In genomic region chr14:24435192-24435810, GRCh38 we compare ENCODE assay signal across 15 cellular contexts. TPM values are rescaled to one million over a fixed set of nuclear protein-coding genes. Genes with fewer than 3 reads are reported as not detected.
DNase-seq lines count a peak whose midpoint lies in the region; ATAC-seq, FAIRE-seq and TF ChIP-seq lines count a peak whose summit lies in the region.
"Had no signal": no experiment of that assay in that cellular context is flagged by ENCODE, and none has a peak within 500 bp of the region (broad histone marks: within the 10 kb centered on the region; RNA-seq: fewer than 3 reads in every experiment).

No MANE protein-coding gene starts in this region.

- H4K20me1 ChIP-seq in osteoblast (ENCODE audit: insufficient read depth, low read length), result peaks cover 32% of the 10 kb centered on the region

- H3K36me3 ChIP-seq in osteoblast (ENCODE audit: insufficient read depth, low read length) (peaks cover 76% of the 10 kb centered on the region), HAP-1 (replicated peaks) (peaks cover 56% of the 10 kb centered on the region)

- POLR2A ChIA-PET in activated CD4-positive, alpha-beta T cell treated with anti-CD3 and anti-CD28 coated beads for 36 hours (lab: Charles Lee), result interaction anchor here (1.0 to 2.1 kb wide), 2 partner anchors 95 to 103 kb away, joined by 4 to 6 read pairs; partner anchors contain the start of gene RIPK3

- TF ChIP-seq CTCF in D721Med (IDR thresholded peaks at IDR 0.05; ENCODE audit: insufficient read depth, missing control alignments) (no peak), chondrocyte (IDR thresholded peaks at IDR 0.05) (no peak), osteoblast (IDR thresholded peaks at IDR 0.05; ENCODE audit: extremely low read depth, low read depth, low read length) (no peak)

- no peak overlapping the region for H3K4me2 ChIP-seq in osteoblast (ENCODE audit: insufficient read depth, low read length)

- peak overlapping the region; percentile 37 for H3K27ac ChIP-seq in osteoblast (ENCODE audit: low read depth, low read length)
- H3K27ac ChIP-seq: HL-60, SJCRH30 had no signal

- CTCF ChIA-PET in activated CD4-positive, alpha-beta T cell treated with anti-CD3 and anti-CD28 coated beads for 36 hours (lab: Charles Lee), result interaction anchor here (0.5 to 4.7 kb wide), 10 partner anchors 10 to 301 kb away, joined by 3 to 125 read pairs (median 12); partner anchors contain the start of genes ADCY4, DHRS1, NOP9 and RIPK3

- H3K4me1 ChIP-seq in osteoblast (ENCODE audit: insufficient read depth, low read length), result peaks cover 32% of the 10 kb centered on the region
- peaks cover 8% of the 10 kb centered on the region for H3K4me1 ChIP-seq in HAP-1

- H3K4me3 ChIP-seq in osteoblast (ENCODE audit: insufficient read depth, low read length) (no peak overlapping the region), HAP-1 (no peak overlapping the region)
- H3K4me3 ChIP-seq: SJCRH30 had no signal

- DNase-seq in activated CD4-positive, alpha-beta T cell treated with anti-CD3 and anti-CD28 coated beads for 36 hours, result no peak
- no peak for DNase-seq in activated CD4-positive, alpha-beta T cell treated with anti-CD3 and anti-CD28 coated beads for 48 hours
- DNase-seq in D721Med (ENCODE audit: insufficient read length, low spot score), result peak; percentile 1
- DNase-seq in chondrocyte (ENCODE audit: low spot score), result no peak
- DNase-seq in osteoblast (ENCODE audit: insufficient read length, low spot score, missing footprints), result no peak
- no peak for DNase-seq in RCC 7860 (ENCODE audit: low spot score)
- DNase-seq in HAP-1 (ENCODE audit: low spot score in 2 of 2), result no peak
- DNase-seq: GF-D8, Kasumi-1, NCI-H1436, NCI-H446, SJCRH30 had no signal

- H3K9me3 ChIP-seq in osteoblast (ENCODE audit: low read depth, low read length), result no peaks in the 10 kb centered on the region
- H3K9me3 ChIP-seq in HAP-1, result no peaks in the 10 kb centered on the region
- H3K9me3 ChIP-seq: SJCRH30 had no signal

- H3K4me3 Mint-ChIP-seq in activated CD4-positive, alpha-beta T cell treated with anti-CD3 and anti-CD28 coated beads for 36 hours, result no peak overlapping the region
- no peak overlapping the region for H3K4me3 Mint-ChIP-seq in chondrocyte (ENCODE audit: unreplicated experiment)

- no peaks in the 10 kb centered on the region for H3K27me3 Mint-ChIP-seq in activated CD4-positive, alpha-beta T cell treated with anti-CD3 and anti-CD28 coated beads for 36 hours
- H3K27me3 Mint-ChIP-seq in chondrocyte (ENCODE audit: low read depth), result no peaks in the 10 kb centered on the region

- peaks cover 41% of the 10 kb centered on the region for H3K79me2 ChIP-seq in osteoblast (ENCODE audit: insufficient read depth, low read length)

- H3K27me3 ChIP-seq in osteoblast (ENCODE audit: insufficient read depth, low read length) (no peaks in the 10 kb centered on the region), HAP-1 (ENCODE audit: low read depth) (no peaks in the 10 kb centered on the region)
- H3K27me3 ChIP-seq: SJCRH30 had no signal

- H3K4me1 Mint-ChIP-seq in activated CD4-positive, alpha-beta T cell treated with anti-CD3 and anti-CD28 coated beads for 36 hours, result peaks cover 47% of the 10 kb centered on the region
- peaks cover 42% of the 10 kb centered on the region for H3K4me1 Mint-ChIP-seq in chondrocyte (ENCODE audit: low read depth)

- in situ Hi-C loops in HAP-1 (cut with MboI; ENCODE audit: low sequenced_read_pairs), result no loop called here

- peaks cover 63% of the 10 kb centered on the region for H3K36me3 Mint-ChIP-seq in activated CD4-positive, alpha-beta T cell treated with anti-CD3 and anti-CD28 coated beads for 36 hours (ENCODE audit: low read depth)
- peaks cover 22% of the 10 kb centered on the region for H3K36me3 Mint-ChIP-seq in chondrocyte (ENCODE audit: low read depth)

- ATAC-seq in activated CD4-positive, alpha-beta T cell treated with anti-CD3 and anti-CD28 coated beads for 36 hours, result no peak
- no peak for ATAC-seq in GM18519 (IDR thresholded peaks at IDR 0.05; ENCODE audit: low FRiP score, unreplicated experiment)

- H3K9me3 Mint-ChIP-seq in activated CD4-positive, alpha-beta T cell treated with anti-CD3 and anti-CD28 coated beads for 36 hours (ENCODE audit: low read depth), result no peaks in the 10 kb centered on the region
- H3K9me3 Mint-ChIP-seq in chondrocyte (ENCODE audit: low read depth), result no peaks in the 10 kb centered on the region

- H2AFZ ChIP-seq in osteoblast (ENCODE audit: low read length), result no peak overlapping the region

- FAIRE-seq in D721Med (lab: Jason Lieb, UNC), result no peak
- no peak for FAIRE-seq in RCC 7860 (lab: Jason Lieb, UNC)
- FAIRE-seq: A204.1 had no signal

- intact Hi-C loops in activated CD4-positive, alpha-beta T cell treated with anti-CD3 and anti-CD28 coated beads for 36 hours (cut with DNase I, micrococcal nuclease), result no loop called here

- H3K27ac Mint-ChIP-seq in activated CD4-positive, alpha-beta T cell treated with anti-CD3 and anti-CD28 coated beads for 36 hours, result peak overlapping the region; percentile 2
- H3K27ac Mint-ChIP-seq in chondrocyte (ENCODE audit: unreplicated experiment), result peak overlapping the region; percentile 76

RNA-seq across cellular contexts. Expression of gene KHNYN, which starts 5.5 kb away (rescaled TPM):
- 10 to 100 TPM; 50.6 to 58.1 TPM for total RNA-seq in activated CD4-positive, alpha-beta T cell treated with anti-CD3 and anti-CD28 coated beads for 36 hours
- total RNA-seq in chondrocyte (44.4 to 53.8 TPM (median 53.7 TPM) in 3 replicates), osteoblast (58.6 and 62.5 TPM in 2 replicates)

RNA-seq across cellular contexts. Expression of gene CBLN3, which starts 5.8 kb away (rescaled TPM):
- 10 to 100 TPM; 11.6 to 12.2 TPM for total RNA-seq in activated CD4-positive, alpha-beta T cell treated with anti-CD3 and anti-CD28 coated beads for 36 hours
- total RNA-seq in chondrocyte, result 5.2 to 6.1 TPM (median 5.5 TPM) in 3 replicates
- total RNA-seq in osteoblast, result 3.5 and 4.0 TPM in 2 replicates

RNA-seq across cellular contexts. Expression of gene SDR39U1, which starts 7.3 kb away (rescaled TPM):
- total RNA-seq in activated CD4-positive, alpha-beta T cell treated with anti-CD3 and anti-CD28 coated beads for 36 hours, result 10 to 100 TPM; 40.9 to 47.8 TPM
- 34.6 to 52.9 TPM (median 35.3 TPM) in 3 replicates for total RNA-seq in chondrocyte
- total RNA-seq in osteoblast, result 11.6 and 13.0 TPM in 2 replicates

RNA-seq across cellular contexts. Expression of gene NYNRIN, which starts 36.5 kb away (rescaled TPM):
- total RNA-seq in activated CD4-positive, alpha-beta T cell treated with anti-CD3 and anti-CD28 coated beads for 36 hours, result under 1 TPM; 0.07 to 0.16 TPM
- total RNA-seq in chondrocyte (20.0 to 32.1 TPM (median 21.0 TPM) in 3 replicates), osteoblast (7.2 and 9.1 TPM in 2 replicates)
